ENCODE assay signal across 30 cellular contexts in the genomic region with DNA sequence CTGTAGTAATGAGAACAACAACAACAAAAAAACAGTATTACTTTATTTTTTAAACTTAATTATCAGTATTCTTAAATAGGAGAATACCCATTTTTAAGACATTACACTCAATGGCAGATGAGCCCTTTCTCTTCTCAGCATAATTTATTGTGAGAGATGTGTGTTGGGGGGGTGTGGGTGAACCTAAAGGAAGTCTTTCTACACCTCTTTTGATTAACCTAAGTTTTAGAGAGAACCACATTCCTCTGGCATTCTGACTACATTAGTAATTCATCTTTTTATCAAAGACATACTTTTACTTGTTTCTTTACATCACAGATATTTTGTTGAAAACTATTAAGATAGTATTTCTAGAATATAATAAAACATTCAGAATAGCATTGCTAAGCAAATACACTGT.
"Had no signal": no experiment of that assay in that cellular context is flagged by ENCODE, and none has a peak within 500 bp of the region (broad histone marks: within the 10 kb centered on the region; RNA-seq: fewer than 3 reads in every experiment).

No MANE protein-coding gene starts in this region.

- H3K4me1 ChIP-seq: left ventricle myocardium inferior, pancreas, prostate gland, stomach, testis, thyroid gland, upper lobe of right lung had no signal

- H3K36me3 Mint-ChIP-seq: immature natural killer cell; memory B cell; naive thymus-derived CD4-positive, alpha-beta T cell; natural killer cell treated with Interleukin-12 subunit alpha and Interleukin-12 subunit beta and Interleukin-15 and Interleukin-18, amount 100 ng/mL, for 72 hours; stimulated activated naive B cell treated with anti-CD40 and anti-IgM and Interleukin-4, amounts not matched to agents 10 μg/mL and 1 μg/mL and 100 μg/mL, for 72 hours had no signal

- H3K27me3 ChIP-seq: stomach, testis, thyroid gland, upper lobe of right lung had no signal

- H3K27ac ChIP-seq: left ventricle myocardium inferior, pancreas, prostate gland, skin epidermis, stomach, testis, thyroid gland, upper lobe of right lung had no signal

- H3K4me3 Mint-ChIP-seq: immature natural killer cell; memory B cell; naive thymus-derived CD4-positive, alpha-beta T cell; natural killer cell treated with Interleukin-12 subunit alpha and Interleukin-12 subunit beta and Interleukin-15 and Interleukin-18, amount 100 ng/mL, for 72 hours; neural crest cell; stimulated activated naive B cell treated with anti-CD40 and anti-IgM and Interleukin-4, amounts not matched to agents 10 μg/mL and 1 μg/mL and 100 μg/mL, for 72 hours had no signal

- H3K4me3 ChIP-seq: left ventricle myocardium inferior, mucosa of descending colon, pancreas, prostate gland, skin epidermis, stomach, testis, thyroid gland, upper lobe of right lung had no signal

- ATAC-seq: mucosa of descending colon; naive thymus-derived CD4-positive, alpha-beta T cell; natural killer cell treated with Interleukin-12 subunit alpha and Interleukin-12 subunit beta and Interleukin-15 and Interleukin-18, amount 100 ng/mL, for 72 hours; pancreas; right cardiac atrium; sciatic nerve; stimulated activated naive B cell treated with anti-CD40 and anti-IgM and Interleukin-4, amounts not matched to agents 10 μg/mL and 1 μg/mL and 100 μg/mL, for 72 hours; stimulated activated naive CD8-positive, alpha-beta T cell treated with anti-CD3 and anti-CD28 coated beads, Interleukin-15, Interleukin-2, amounts not matched to agents 100 U/mL and 50 U/mL, for 24 hours; upper lobe of right lung had no signal

- H3K36me3 ChIP-seq: left ventricle myocardium inferior, pancreas, prostate gland, stomach, thyroid gland, upper lobe of right lung had no signal

- DNase-seq: hypothalamus; immature natural killer cell; islet precursor cell; left ventricle myocardium inferior; midbrain; mucosa of descending colon; naive thymus-derived CD4-positive, alpha-beta T cell; nucleus accumbens; pancreas; posterior cingulate gyrus; retina; right cardiac atrium; stimulated activated CD4-positive, alpha-beta T cell treated with anti-CD3 and anti-CD28 coated beads, Interleukin-12 subunit alpha, Interleukin-12 subunit beta, amount 100 ng/mL, for 4 hours; stimulated activated CD4-positive, alpha-beta T cell treated with anti-CD3 and anti-CD28 coated beads, Interleukin-15, amount 100 ng/mL, for 24 hours; stimulated activated CD4-positive, alpha-beta T cell treated with anti-CD3 and anti-CD28 coated beads, Interleukin-2, amount 100 ng/mL, for 24 hours; stimulated activated CD4-positive, alpha-beta T cell treated with anti-CD3 and anti-CD28 coated beads, Interleukin-4, amount 100 ng/mL, for 1 hour; stimulated activated naive B cell treated with anti-CD40 and anti-IgM and Interleukin-4, amounts not matched to agents 10 μg/mL and 1 μg/mL and 100 μg/mL, for 72 hours; stimulated activated naive CD8-positive, alpha-beta T cell treated with anti-CD3 and anti-CD28 coated beads, Interleukin-15, Interleukin-2, amounts not matched to agents 100 U/mL and 50 U/mL, for 24 hours; stomach; testis; thyroid gland; trophoblast cell; upper lobe of right lung had no signal

- H3K27ac Mint-ChIP-seq: immature natural killer cell; memory B cell; naive thymus-derived CD4-positive, alpha-beta T cell; natural killer cell treated with Interleukin-12 subunit alpha and Interleukin-12 subunit beta and Interleukin-15 and Interleukin-18, amount 100 ng/mL, for 72 hours; stimulated activated naive B cell treated with anti-CD40 and anti-IgM and Interleukin-4, amounts not matched to agents 10 μg/mL and 1 μg/mL and 100 μg/mL, for 72 hours had no signal

- H3K4me1 Mint-ChIP-seq: immature natural killer cell; memory B cell; naive thymus-derived CD4-positive, alpha-beta T cell had no signal

- H3K27me3 Mint-ChIP-seq: memory B cell; naive thymus-derived CD4-positive, alpha-beta T cell; stimulated activated naive B cell treated with anti-CD40 and anti-IgM and Interleukin-4, amounts not matched to agents 10 μg/mL and 1 μg/mL and 100 μg/mL, for 72 hours had no signal

- H3K9me3 ChIP-seq: left ventricle myocardium inferior, mucosa of descending colon, pancreas, prostate gland, stomach, testis, thyroid gland, upper lobe of right lung had no signal

- H3K9me3 Mint-ChIP-seq: memory B cell; natural killer cell treated with Interleukin-12 subunit alpha and Interleukin-12 subunit beta and Interleukin-15 and Interleukin-18, amount 100 ng/mL, for 72 hours; neural crest cell; stimulated activated naive B cell treated with anti-CD40 and anti-IgM and Interleukin-4, amounts not matched to agents 10 μg/mL and 1 μg/mL and 100 μg/mL, for 72 hours had no signal

- FAIRE-seq: pancreas, urothelium cell line had no signal
